In the genomic region with DNA sequence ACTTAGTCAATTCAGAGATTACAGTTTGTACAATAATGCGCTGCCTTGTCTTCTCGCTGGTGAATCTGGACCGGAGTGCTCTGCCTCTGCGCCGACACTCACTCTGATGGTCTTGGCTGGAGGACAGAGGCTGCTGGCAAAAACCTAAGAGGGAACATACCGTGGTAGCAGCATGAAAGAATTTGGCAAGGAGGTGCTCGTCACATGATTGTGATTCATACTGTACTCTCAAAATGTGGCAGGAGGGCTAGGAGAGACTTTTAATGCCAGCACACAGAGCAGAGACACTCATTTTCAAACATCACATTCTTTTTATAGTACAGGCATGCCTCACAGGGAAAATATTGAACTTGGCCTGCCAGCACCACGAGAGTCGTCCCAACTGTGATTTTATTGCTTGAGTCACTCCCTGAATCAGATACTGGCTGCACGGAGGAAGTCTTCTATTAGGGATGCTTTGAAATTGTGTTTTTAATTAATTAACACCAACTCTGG, we compare ENCODE assay signal across 9 cellular contexts.
DNase-seq lines count a peak whose midpoint lies in the region; ATAC-seq and TF ChIP-seq lines count a peak whose summit lies in the region.
"Had no signal": no experiment of that assay in that cellular context is flagged by ENCODE, and none has a peak within 500 bp of the region (broad histone marks: within the 10 kb centered on the region; RNA-seq: fewer than 3 reads in every experiment).

No MANE protein-coding gene starts in this region.

- peak overlapping the region; percentile 12 for H3K4me3 ChIP-seq in A673 (ENCODE audit: low read depth, low read length, poor library complexity, severe bottlenecking)
- peak overlapping the region in 1 of 2 donors; percentile 12 for H3K4me3 ChIP-seq in muscle layer of duodenum (ENCODE audit: low read depth in 1 of 2, low read length in 2 of 2)

- peaks cover 75% of the 10 kb centered on the region for H3K4me1 ChIP-seq in A673 (ENCODE audit: insufficient read depth, low read length, poor library complexity, severe bottlenecking)
- peaks cover 7 to 23% of the 10 kb centered on the region in 2 donors for H3K4me1 ChIP-seq in muscle layer of duodenum (ENCODE audit: control insufficient read depth in 1 of 2, insufficient read depth in 2 of 2, low read length in 2 of 2)

- no TSS peak for BruUV-seq in A673 (replicated peaks; lab: Mats Ljungman, UMichigan)

- CTCF ChIA-PET in A673 (lab: Charles Lee): no interaction called here

- POLR2A ChIA-PET in A673 (lab: Charles Lee; ENCODE audit: low non-redundant PET): no interaction called here

- H3K27me3 Mint-ChIP-seq in endothelial cell (ENCODE audit: unreplicated experiment): no peaks in the 10 kb centered on the region

- no peaks in the 10 kb centered on the region for H3K9me3 Mint-ChIP-seq in endothelial cell (ENCODE audit: unreplicated experiment)

- H3K27ac Mint-ChIP-seq in endothelial cell (ENCODE audit: unreplicated experiment): peak overlapping the region; percentile 6

- H3K36me3 ChIP-seq in A673 (ENCODE audit: insufficient read depth, low read length, poor library complexity, severe bottlenecking) (peaks cover under 1% of the 10 kb centered on the region), muscle layer of duodenum (ENCODE audit: control insufficient read depth in 1 of 2, insufficient read depth in 2 of 2, low read length in 2 of 2) (peaks cover 0 to 7% of the 10 kb centered on the region in 2 donors)

- peak overlapping the region; percentile 80 for H3K27ac ChIP-seq in A673 (ENCODE audit: low read depth, low read length, poor library complexity, severe bottlenecking)
- peak overlapping the region; percentile 20 for H3K27ac ChIP-seq in muscle layer of duodenum (ENCODE audit: low read length)

- H3K36me3 Mint-ChIP-seq in endothelial cell (ENCODE audit: low read depth, unreplicated experiment): peaks cover 5% of the 10 kb centered on the region

- no peak overlapping the region for H3K4me3 Mint-ChIP-seq in endothelial cell (ENCODE audit: unreplicated experiment)

- DNase-seq in A673 (ENCODE audit: low spot score) (peak; percentile 86), NCI-H460 (ENCODE audit: extremely low read depth, low read depth) (peak; percentile 59), endothelial cell (ENCODE audit: low spot score) (no peak), T-helper 1 cell (no peak)
- no peak for DNase-seq in activated CD4-positive, alpha-beta T cell treated with anti-CD3 and anti-CD28 coated beads, Interleukin-2, amount 50 U/mL, for 48 hours
- no peak for DNase-seq in stimulated activated naive CD8-positive, alpha-beta T cell treated with anti-CD3 and anti-CD28 coated beads, Interleukin-15, Interleukin-2, amounts not matched to agents 100 U/mL and 50 U/mL, for 24 hours
- DNase-seq: NCI-H1436 treated with DMSO at 0.1 percent for 48 hours had no signal

- TF ChIP-seq CTCF in A673 (conservative IDR thresholded peaks at IDR 0.05; ENCODE audit: low read depth, low read length) (no peak), endothelial cell (IDR thresholded peaks at IDR 0.05; ENCODE audit: unreplicated experiment) (no peak)

- no peaks in the 10 kb centered on the region for H3K27me3 ChIP-seq in A673 (replicated peaks; ENCODE audit: insufficient read depth, low read depth, low read length, poor library complexity)
- no peaks in the 10 kb centered on the region for H3K27me3 ChIP-seq in muscle layer of duodenum (ENCODE audit: low read depth, low read length)

- no peak for ATAC-seq in HG03135 (IDR thresholded peaks at IDR 0.05; ENCODE audit: unreplicated experiment)
- no peak for ATAC-seq in stimulated activated naive CD8-positive, alpha-beta T cell treated with anti-CD3 and anti-CD28 coated beads, Interleukin-15, Interleukin-2, amounts not matched to agents 100 U/mL and 50 U/mL, for 24 hours

- intact Hi-C loops in A673 (cut with micrococcal nuclease; ENCODE audit: unreplicated experiment): no loop called here

- peaks cover 35% of the 10 kb centered on the region for H3K4me1 Mint-ChIP-seq in endothelial cell (ENCODE audit: unreplicated experiment)

- H3K9me3 ChIP-seq in A673 (ENCODE audit: low read depth, low read length, poor library complexity, severe bottlenecking) (no peaks in the 10 kb centered on the region), muscle layer of duodenum (ENCODE audit: control insufficient read depth in 1 of 2, low read length in 2 of 2) (no peaks in the 10 kb centered on the region)

Comparison
In these comparisons a context has a peak if more than half of its experiments do, and no peak if none do; other contexts are left out.
1. DNase-seq: peak in A673 (single experiment) and NCI-H460 (single experiment); none in endothelial cell (single experiment), T-helper 1 cell (0 of 5), activated CD4-positive, alpha-beta T cell treated with anti-CD3 and anti-CD28 coated beads, Interleukin-2, amount 50 U/mL, for 48 hours (0 of 2) and stimulated activated naive CD8-positive, alpha-beta T cell treated with anti-CD3 and anti-CD28 coated beads, Interleukin-15, Interleukin-2, amounts not matched to agents 100 U/mL and 50 U/mL, for 24 hours (single experiment).